Comparison of ENCODE assay signal across 21 cellular contexts in genomic region chr14:103001651-103002396, GRCh38. TPM values are rescaled to one million over a fixed set of nuclear protein-coding genes. Genes with fewer than 3 reads are reported as not detected.
DNase-seq lines count a peak whose midpoint lies in the region; ATAC-seq, FAIRE-seq and TF ChIP-seq lines count a peak whose summit lies in the region.
"Had no signal": no experiment of that assay in that cellular context is flagged by ENCODE, and none has a peak within 500 bp of the region (broad histone marks: within the 10 kb centered on the region; RNA-seq: fewer than 3 reads in every experiment).

No MANE protein-coding gene starts in this region.

- H3K27me3 ChIP-seq in bronchial epithelial cell (ENCODE audit: control insufficient read depth, insufficient read depth, low read length) = no peaks in the 10 kb centered on the region
- H3K27me3 ChIP-seq: BLaER1, esophagus squamous epithelium, gastroesophageal sphincter had no signal

- TF ChIP-seq CTCF in GM10248 (IDR thresholded peaks at IDR 0.05; ENCODE audit: control extremely low read depth, extremely low read depth, low read depth, missing control alignments) (no peak), bronchial epithelial cell (IDR thresholded peaks at IDR 0.05; ENCODE audit: insufficient read depth, low read length, severe bottlenecking) (no peak)

- ATAC-seq in HG02870 (IDR thresholded peaks at IDR 0.05; ENCODE audit: unreplicated experiment) (peak; percentile 88), GM21737 (IDR thresholded peaks at IDR 0.05; ENCODE audit: unreplicated experiment) (no peak)
- ATAC-seq: activated CD8-positive, alpha-beta T cell treated with anti-CD3 and anti-CD28 coated beads for 36 hours; gastroesophageal sphincter had no signal

- DNase-seq in GM10248 (ENCODE audit: extremely low spot score) (peak; percentile 66), bronchial epithelial cell (ENCODE audit: low read depth) (no peak), retina (peak; percentile 26), HK-2 (ENCODE audit: unreplicated experiment) (no peak), COLO829 (ENCODE audit: low spot score) (no peak), NCI-H2029 treated with DMSO at 0.1 percent for 48 hours (lab: John Stamatoyannopoulos, UW) (no peak)
- DNase-seq: activated CD4-positive, CD25-positive, alpha-beta regulatory T cell treated with anti-CD3 and anti-CD28 coated beads, Interleukin-2, amount 50 U/mL, for 72 hours; activated CD8-positive, alpha-beta T cell treated with anti-CD3 and anti-CD28 coated beads for 36 hours; activated gamma-delta T cell; activated T-cell treated with anti-CD3 and anti-CD28 coated beads for 4 hours; esophagus squamous epithelium; GM23248; IMR-90; NCI-H1417 treated with DMSO at 0.1 percent for 48 hours; NCI-H524; T1000 had no signal

- peak; percentile 7 for FAIRE-seq in bronchial epithelial cell (lab: Jason Lieb, UNC)
- FAIRE-seq: keratinocyte had no signal

- CTCF ChIA-PET in GM10248 (lab: Yijun Ruan, JAX) = interaction anchor here (1.2 to 3.1 kb wide), 3 partner anchors 9 to 307 kb away, joined by 3 to 16 read pairs (median 4); no protein-coding TSS in a partner anchor

- POLR2A ChIA-PET in GM10248 (lab: Yijun Ruan, JAX) = no interaction called here

- no peak overlapping the region for H3K4me3 ChIP-seq in bronchial epithelial cell (ENCODE audit: low read depth, low read length)
- H3K4me3 ChIP-seq: BLaER1, esophagus squamous epithelium, gastroesophageal sphincter, GM23248 had no signal

- H3K36me3 ChIP-seq in bronchial epithelial cell (ENCODE audit: control insufficient read depth, insufficient read depth, low read length) = peaks cover 37% of the 10 kb centered on the region
- H3K36me3 ChIP-seq: BLaER1 had no signal

RNA-seq across cellular contexts. Expression of gene CDC42BPB, which starts 55.5 kb away (rescaled TPM):
- 55.0 and 85.6 TPM in 2 replicates for total RNA-seq in bronchial epithelial cell

Comparison
In these comparisons a context has a peak if more than half of its experiments do, and no peak if none do; other contexts are left out.
1. DNase-seq: peak in GM10248 (single experiment) and retina (single experiment); none in bronchial epithelial cell (single experiment), HK-2 (single experiment), COLO829 (single experiment) and NCI-H2029 treated with DMSO at 0.1 percent for 48 hours (single experiment).